Comparison of ENCODE assay signal across 1 cellular context in genomic region chr1:39080884-39081265, GRCh38.
TF ChIP-seq lines count a peak whose summit lies in the region.

No MANE protein-coding gene starts in this region.

TF ChIP-seq in HepG2, 621 proteins besides CTCF, POLR2A, EP300 and RAD21 (continued from another document and continues in another):
- TF ChIP-seq, protein P1, sequence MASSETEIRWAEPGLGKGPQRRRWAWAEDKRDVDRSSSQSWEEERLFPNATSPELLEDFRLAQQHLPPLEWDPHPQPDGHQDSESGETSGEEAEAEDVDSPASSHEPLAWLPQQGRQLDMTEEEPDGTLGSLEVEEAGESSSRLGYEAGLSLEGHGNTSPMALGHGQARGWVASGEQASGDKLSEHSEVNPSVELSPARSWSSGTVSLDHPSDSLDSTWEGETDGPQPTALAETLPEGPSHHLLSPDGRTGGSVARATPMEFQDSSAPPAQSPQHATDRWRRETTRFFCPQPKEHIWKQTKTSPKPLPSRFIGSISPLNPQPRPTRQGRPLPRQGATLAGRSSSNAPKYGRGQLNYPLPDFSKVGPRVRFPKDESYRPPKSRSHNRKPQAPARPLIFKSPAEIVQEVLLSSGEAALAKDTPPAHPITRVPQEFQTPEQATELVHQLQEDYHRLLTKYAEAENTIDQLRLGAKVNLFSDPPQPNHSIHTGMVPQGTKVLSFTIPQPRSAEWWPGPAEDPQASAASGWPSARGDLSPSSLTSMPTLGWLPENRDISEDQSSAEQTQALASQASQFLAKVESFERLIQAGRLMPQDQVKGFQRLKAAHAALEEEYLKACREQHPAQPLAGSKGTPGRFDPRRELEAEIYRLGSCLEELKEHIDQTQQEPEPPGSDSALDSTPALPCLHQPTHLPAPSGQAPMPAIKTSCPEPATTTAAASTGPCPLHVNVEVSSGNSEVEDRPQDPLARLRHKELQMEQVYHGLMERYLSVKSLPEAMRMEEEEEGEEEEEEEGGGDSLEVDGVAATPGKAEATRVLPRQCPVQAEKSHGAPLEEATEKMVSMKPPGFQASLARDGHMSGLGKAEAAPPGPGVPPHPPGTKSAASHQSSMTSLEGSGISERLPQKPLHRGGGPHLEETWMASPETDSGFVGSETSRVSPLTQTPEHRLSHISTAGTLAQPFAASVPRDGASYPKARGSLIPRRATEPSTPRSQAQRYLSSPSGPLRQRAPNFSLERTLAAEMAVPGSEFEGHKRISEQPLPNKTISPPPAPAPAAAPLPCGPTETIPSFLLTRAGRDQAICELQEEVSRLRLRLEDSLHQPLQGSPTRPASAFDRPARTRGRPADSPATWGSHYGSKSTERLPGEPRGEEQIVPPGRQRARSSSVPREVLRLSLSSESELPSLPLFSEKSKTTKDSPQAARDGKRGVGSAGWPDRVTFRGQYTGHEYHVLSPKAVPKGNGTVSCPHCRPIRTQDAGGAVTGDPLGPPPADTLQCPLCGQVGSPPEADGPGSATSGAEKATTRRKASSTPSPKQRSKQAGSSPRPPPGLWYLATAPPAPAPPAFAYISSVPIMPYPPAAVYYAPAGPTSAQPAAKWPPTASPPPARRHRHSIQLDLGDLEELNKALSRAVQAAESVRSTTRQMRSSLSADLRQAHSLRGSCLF (CRISPR knock-in tag; IDR thresholded peaks at IDR 0.05; ENCODE audit: borderline replicate concordance) = no peak
- TF ChIP-seq SIN3A (IDR thresholded peaks at IDR 0.05; ENCODE audit: borderline replicate concordance, low read depth, low read length) = no peak
- TF ChIP-seq, protein P2, sequence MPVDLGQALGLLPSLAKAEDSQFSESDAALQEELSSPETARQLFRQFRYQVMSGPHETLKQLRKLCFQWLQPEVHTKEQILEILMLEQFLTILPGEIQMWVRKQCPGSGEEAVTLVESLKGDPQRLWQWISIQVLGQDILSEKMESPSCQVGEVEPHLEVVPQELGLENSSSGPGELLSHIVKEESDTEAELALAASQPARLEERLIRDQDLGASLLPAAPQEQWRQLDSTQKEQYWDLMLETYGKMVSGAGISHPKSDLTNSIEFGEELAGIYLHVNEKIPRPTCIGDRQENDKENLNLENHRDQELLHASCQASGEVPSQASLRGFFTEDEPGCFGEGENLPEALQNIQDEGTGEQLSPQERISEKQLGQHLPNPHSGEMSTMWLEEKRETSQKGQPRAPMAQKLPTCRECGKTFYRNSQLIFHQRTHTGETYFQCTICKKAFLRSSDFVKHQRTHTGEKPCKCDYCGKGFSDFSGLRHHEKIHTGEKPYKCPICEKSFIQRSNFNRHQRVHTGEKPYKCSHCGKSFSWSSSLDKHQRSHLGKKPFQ (CRISPR knock-in tag; IDR thresholded peaks at IDR 0.05; ENCODE audit: insufficient replicate concordance) = no peak
- no peak for TF ChIP-seq TFDP1 (CRISPR knock-in tag; IDR thresholded peaks at IDR 0.05; ENCODE audit: borderline replicate concordance)
- no peak for TF ChIP-seq TCF7 (IDR thresholded peaks at IDR 0.05; ENCODE audit: low read depth)
- no peak for TF ChIP-seq SAFB2 (CRISPR knock-in tag; IDR thresholded peaks at IDR 0.05; ENCODE audit: borderline replicate concordance, low read depth)
- TF ChIP-seq ZBTB26 (CRISPR knock-in tag; IDR thresholded peaks at IDR 0.05; ENCODE audit: borderline replicate concordance) = no peak
- no peak for TF ChIP-seq ZNF597 (CRISPR knock-in tag; IDR thresholded peaks at IDR 0.05)
- TF ChIP-seq, protein P3, sequence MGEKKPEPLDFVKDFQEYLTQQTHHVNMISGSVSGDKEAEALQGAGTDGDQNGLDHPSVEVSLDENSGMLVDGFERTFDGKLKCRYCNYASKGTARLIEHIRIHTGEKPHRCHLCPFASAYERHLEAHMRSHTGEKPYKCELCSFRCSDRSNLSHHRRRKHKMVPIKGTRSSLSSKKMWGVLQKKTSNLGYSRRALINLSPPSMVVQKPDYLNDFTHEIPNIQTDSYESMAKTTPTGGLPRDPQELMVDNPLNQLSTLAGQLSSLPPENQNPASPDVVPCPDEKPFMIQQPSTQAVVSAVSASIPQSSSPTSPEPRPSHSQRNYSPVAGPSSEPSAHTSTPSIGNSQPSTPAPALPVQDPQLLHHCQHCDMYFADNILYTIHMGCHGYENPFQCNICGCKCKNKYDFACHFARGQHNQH (CRISPR knock-in tag; IDR thresholded peaks at IDR 0.05) = no peak
- no peak for TF ChIP-seq POLR2G (IDR thresholded peaks at IDR 0.05; ENCODE audit: low read depth, low read length)
- no peak for TF ChIP-seq ZNF749 (CRISPR knock-in tag; IDR thresholded peaks at IDR 0.05; ENCODE audit: borderline replicate concordance)
- no peak for TF ChIP-seq POGZ (CRISPR knock-in tag; IDR thresholded peaks at IDR 0.05)
- TF ChIP-seq, protein P4, sequence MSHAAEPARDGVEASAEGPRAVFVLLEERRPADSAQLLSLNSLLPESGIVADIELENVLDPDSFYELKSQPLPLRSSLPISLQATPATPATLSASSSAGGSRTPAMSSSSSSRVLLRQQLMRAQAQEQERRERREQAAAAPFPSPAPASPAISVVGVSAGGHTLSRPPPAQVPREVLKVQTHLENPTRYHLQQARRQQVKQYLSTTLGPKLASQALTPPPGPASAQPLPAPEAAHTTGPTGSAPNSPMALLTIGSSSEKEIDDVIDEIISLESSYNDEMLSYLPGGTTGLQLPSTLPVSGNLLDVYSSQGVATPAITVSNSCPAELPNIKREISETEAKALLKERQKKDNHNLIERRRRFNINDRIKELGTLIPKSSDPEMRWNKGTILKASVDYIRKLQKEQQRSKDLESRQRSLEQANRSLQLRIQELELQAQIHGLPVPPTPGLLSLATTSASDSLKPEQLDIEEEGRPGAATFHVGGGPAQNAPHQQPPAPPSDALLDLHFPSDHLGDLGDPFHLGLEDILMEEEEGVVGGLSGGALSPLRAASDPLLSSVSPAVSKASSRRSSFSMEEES (CRISPR knock-in tag; IDR thresholded peaks at IDR 0.05) = no peak
- TF ChIP-seq SKI (IDR thresholded peaks at IDR 0.05; ENCODE audit: partially characterized antibody) = no peak
- no peak for TF ChIP-seq ZNF503 (CRISPR knock-in tag; IDR thresholded peaks at IDR 0.05)
- TF ChIP-seq, protein P5, sequence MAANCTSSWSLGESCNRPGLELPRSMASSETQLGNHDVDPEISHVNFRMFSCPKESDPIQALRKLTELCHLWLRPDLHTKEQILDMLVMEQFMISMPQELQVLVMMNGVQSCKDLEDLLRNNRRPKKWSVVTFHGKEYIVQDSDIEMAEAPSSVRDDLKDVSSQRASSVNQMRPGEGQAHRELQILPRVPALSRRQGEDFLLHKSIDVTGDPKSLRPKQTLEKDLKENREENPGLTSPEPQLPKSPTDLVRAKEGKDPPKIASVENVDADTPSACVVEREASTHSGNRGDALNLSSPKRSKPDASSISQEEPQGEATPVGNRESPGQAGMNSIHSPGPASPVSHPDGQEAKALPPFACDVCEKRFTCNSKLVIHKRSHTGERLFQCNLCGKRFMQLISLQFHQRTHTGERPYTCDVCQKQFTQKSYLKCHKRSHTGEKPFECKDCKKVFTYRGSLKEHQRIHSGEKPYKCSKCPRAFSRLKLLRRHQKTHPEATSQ (CRISPR knock-in tag; IDR thresholded peaks at IDR 0.05; ENCODE audit: borderline replicate concordance) = no peak
- TF ChIP-seq NR2F6 (IDR thresholded peaks at IDR 0.05) = no peak
- TF ChIP-seq NR2F6 (CRISPR knock-in tag; IDR thresholded peaks at IDR 0.05) = peak; percentile 24; the same call in 1 of the 2 replicates
- TF ChIP-seq JDP2 (CRISPR knock-in tag; IDR thresholded peaks at IDR 0.05; ENCODE audit: borderline replicate concordance) = no peak
- TF ChIP-seq FIP1L1 (IDR thresholded peaks at IDR 0.05; ENCODE audit: borderline replicate concordance, insufficient read depth, low read depth, low read length) = no peak
- TF ChIP-seq, protein P6, sequence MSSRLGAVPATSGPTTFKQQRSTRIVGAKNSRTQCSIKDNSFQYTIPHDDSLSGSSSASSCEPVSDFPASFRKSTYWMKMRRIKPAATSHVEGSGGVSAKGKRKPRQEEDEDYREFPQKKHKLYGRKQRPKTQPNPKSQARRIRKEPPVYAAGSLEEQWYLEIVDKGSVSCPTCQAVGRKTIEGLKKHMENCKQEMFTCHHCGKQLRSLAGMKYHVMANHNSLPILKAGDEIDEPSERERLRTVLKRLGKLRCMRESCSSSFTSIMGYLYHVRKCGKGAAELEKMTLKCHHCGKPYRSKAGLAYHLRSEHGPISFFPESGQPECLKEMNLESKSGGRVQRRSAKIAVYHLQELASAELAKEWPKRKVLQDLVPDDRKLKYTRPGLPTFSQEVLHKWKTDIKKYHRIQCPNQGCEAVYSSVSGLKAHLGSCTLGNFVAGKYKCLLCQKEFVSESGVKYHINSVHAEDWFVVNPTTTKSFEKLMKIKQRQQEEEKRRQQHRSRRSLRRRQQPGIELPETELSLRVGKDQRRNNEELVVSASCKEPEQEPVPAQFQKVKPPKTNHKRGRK (CRISPR knock-in tag; IDR thresholded peaks at IDR 0.05) = no peak
- TF ChIP-seq ZSCAN25 (CRISPR knock-in tag; IDR thresholded peaks at IDR 0.05) = peak; percentile 35; the same call in 1 of the 2 replicates
- TF ChIP-seq ZNF747 (CRISPR knock-in tag; IDR thresholded peaks at IDR 0.05; ENCODE audit: borderline replicate concordance) = no peak
- TF ChIP-seq, protein P7, sequence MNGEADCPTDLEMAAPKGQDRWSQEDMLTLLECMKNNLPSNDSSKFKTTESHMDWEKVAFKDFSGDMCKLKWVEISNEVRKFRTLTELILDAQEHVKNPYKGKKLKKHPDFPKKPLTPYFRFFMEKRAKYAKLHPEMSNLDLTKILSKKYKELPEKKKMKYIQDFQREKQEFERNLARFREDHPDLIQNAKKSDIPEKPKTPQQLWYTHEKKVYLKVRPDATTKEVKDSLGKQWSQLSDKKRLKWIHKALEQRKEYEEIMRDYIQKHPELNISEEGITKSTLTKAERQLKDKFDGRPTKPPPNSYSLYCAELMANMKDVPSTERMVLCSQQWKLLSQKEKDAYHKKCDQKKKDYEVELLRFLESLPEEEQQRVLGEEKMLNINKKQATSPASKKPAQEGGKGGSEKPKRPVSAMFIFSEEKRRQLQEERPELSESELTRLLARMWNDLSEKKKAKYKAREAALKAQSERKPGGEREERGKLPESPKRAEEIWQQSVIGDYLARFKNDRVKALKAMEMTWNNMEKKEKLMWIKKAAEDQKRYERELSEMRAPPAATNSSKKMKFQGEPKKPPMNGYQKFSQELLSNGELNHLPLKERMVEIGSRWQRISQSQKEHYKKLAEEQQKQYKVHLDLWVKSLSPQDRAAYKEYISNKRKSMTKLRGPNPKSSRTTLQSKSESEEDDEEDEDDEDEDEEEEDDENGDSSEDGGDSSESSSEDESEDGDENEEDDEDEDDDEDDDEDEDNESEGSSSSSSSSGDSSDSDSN (CRISPR knock-in tag; IDR thresholded peaks at IDR 0.05) = peak; percentile 41; the same call in 1 of the 2 replicates
- TF ChIP-seq, protein P8, sequence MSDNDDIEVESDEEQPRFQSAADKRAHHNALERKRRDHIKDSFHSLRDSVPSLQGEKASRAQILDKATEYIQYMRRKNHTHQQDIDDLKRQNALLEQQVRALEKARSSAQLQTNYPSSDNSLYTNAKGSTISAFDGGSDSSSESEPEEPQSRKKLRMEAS (IDR thresholded peaks at IDR 0.05) = no peak
- TF ChIP-seq ZSCAN31 (CRISPR knock-in tag; IDR thresholded peaks at IDR 0.05; ENCODE audit: low read depth) = no peak
- no peak for TF ChIP-seq ZSCAN20 (CRISPR knock-in tag; IDR thresholded peaks at IDR 0.05; ENCODE audit: borderline replicate concordance)
- TF ChIP-seq IRF1 (CRISPR knock-in tag; IDR thresholded peaks at IDR 0.05; ENCODE audit: low read depth) = no peak
- no peak for TF ChIP-seq PCBP2 (optimal IDR thresholded peaks at IDR 0.05; ENCODE audit: low read depth, low read length, poor library complexity, severe bottlenecking)
